ENCODE assay signal across 10 cellular contexts in the genomic region with DNA sequence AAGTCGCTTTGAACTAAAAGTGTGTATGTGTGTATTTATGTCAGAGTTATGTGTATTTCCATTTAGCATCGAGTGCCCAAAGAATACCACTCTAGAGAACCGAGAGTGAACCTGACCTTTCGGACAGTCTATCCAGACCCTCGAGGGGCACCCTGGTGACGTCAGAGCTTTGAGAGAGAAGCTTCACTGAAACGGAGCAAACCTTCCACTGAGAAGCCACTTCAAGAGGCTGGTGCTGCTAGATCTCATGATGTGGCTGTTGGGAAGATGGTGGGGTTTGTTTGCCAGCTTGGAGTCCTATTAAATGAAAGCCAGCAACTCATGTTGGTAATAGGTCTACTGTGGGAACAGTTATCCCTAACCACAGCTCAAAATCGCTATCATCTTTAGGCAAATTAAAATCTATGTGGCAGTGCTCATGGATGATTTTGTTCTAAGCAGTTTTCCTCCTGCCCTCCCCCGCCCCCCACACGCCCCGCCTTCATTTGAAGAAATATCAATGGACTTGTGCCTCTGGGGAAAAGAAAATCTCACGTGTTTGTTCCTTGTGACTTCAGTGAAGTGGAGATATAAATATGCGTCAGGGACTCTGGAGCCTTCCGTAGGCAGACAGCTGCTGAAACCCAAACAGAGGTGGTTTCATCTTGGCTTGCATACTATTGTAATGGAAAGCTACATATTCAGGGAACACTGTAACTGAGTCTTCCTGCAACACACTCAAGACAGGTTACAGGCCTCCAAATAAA. TPM values are rescaled to one million over a fixed set of nuclear protein-coding genes. Genes with fewer than 3 reads are reported as not detected.
DNase-seq lines count a peak whose midpoint lies in the region; ATAC-seq and TF ChIP-seq lines count a peak whose summit lies in the region.
"Had no signal": no experiment of that assay in that cellular context is flagged by ENCODE, and none has a peak within 500 bp of the region (broad histone marks: within the 10 kb centered on the region; RNA-seq: fewer than 3 reads in every experiment).

No MANE protein-coding gene starts in this region.

- TF ChIP-seq CTCF in KMS-11 (conservative IDR thresholded peaks at IDR 0.05; ENCODE audit: low read depth, low read length) (no peak), chondrocyte (IDR thresholded peaks at IDR 0.05) (no peak), left lung (IDR thresholded peaks at IDR 0.05) (no peak)

- H3K9me3 Mint-ChIP-seq in chondrocyte (ENCODE audit: low read depth): no peaks in the 10 kb centered on the region
- H3K9me3 Mint-ChIP-seq in CD4-positive, alpha-beta memory T cell: no peaks in the 10 kb centered on the region
- H3K9me3 Mint-ChIP-seq in activated CD4-positive, alpha-beta T cell treated with anti-CD3 and anti-CD28 coated beads for 36 hours (ENCODE audit: low read depth): no peaks in the 10 kb centered on the region

- no peaks in the 10 kb centered on the region for H4K20me1 ChIP-seq in KMS-11 (ENCODE audit: insufficient read depth)

- no peaks in the 10 kb centered on the region for H3K27me3 Mint-ChIP-seq in chondrocyte (ENCODE audit: low read depth)
- H3K27me3 Mint-ChIP-seq in CD4-positive, alpha-beta memory T cell: no peaks in the 10 kb centered on the region
- H3K27me3 Mint-ChIP-seq in activated CD4-positive, alpha-beta T cell treated with anti-CD3 and anti-CD28 coated beads for 36 hours: no peaks in the 10 kb centered on the region

- H3K36me3 Mint-ChIP-seq in chondrocyte (ENCODE audit: low read depth): peaks cover 11% of the 10 kb centered on the region
- peaks cover 53 to 72% of the 10 kb centered on the region in 2 donors for H3K36me3 Mint-ChIP-seq in CD4-positive, alpha-beta memory T cell
- H3K36me3 Mint-ChIP-seq in activated CD4-positive, alpha-beta T cell treated with anti-CD3 and anti-CD28 coated beads for 36 hours (ENCODE audit: low read depth): peaks cover 28% of the 10 kb centered on the region

- H3K4me3 Mint-ChIP-seq in chondrocyte (ENCODE audit: unreplicated experiment): no peak overlapping the region
- H3K4me3 Mint-ChIP-seq in CD4-positive, alpha-beta memory T cell: no peak overlapping the region
- no peak overlapping the region for H3K4me3 Mint-ChIP-seq in activated CD4-positive, alpha-beta T cell treated with anti-CD3 and anti-CD28 coated beads for 36 hours

- H3K27ac ChIP-seq in KMS-11 (peak overlapping the region; percentile 82), left lung (peak overlapping the region; percentile 67 to 75), temporal lobe (ENCODE audit: low read depth, low read length) (peak overlapping the region; percentile 4)
- no peak overlapping the region for H3K27ac ChIP-seq in CD4-positive, alpha-beta memory T cell (ENCODE audit: low read depth, low read length)

- peak overlapping the region; percentile 90 for H3K27ac Mint-ChIP-seq in chondrocyte (ENCODE audit: unreplicated experiment)
- peak overlapping the region in 1 of 7 donors; percentile 8 for H3K27ac Mint-ChIP-seq in CD4-positive, alpha-beta memory T cell
- no peak overlapping the region for H3K27ac Mint-ChIP-seq in activated CD4-positive, alpha-beta T cell treated with anti-CD3 and anti-CD28 coated beads for 36 hours

- H3K27me3 ChIP-seq in KMS-11 (ENCODE audit: insufficient read depth, low read depth) (no peaks in the 10 kb centered on the region), left lung (no peaks in the 10 kb centered on the region)
- no peaks in the 10 kb centered on the region for H3K27me3 ChIP-seq in CD4-positive, alpha-beta memory T cell (ENCODE audit: insufficient read depth, low read length)

- POLR2A ChIA-PET in CD4-positive, alpha-beta memory T cell (lab: Charles Lee; ENCODE audit: partially characterized antibody): no interaction called here
- POLR2A ChIA-PET in activated CD4-positive, alpha-beta T cell treated with anti-CD3 and anti-CD28 coated beads for 36 hours (lab: Charles Lee): no interaction called here

- H3K4me3 ChIP-seq in KMS-11 (IDR thresholded peaks at IDR 0.05; ENCODE audit: insufficient read depth, low read depth, low read length) (no peak overlapping the region), left lung (no peak overlapping the region)
- H3K4me3 ChIP-seq in CD4-positive, alpha-beta memory T cell (ENCODE audit: low read length in 2 of 2): no peak overlapping the region

- DNase-seq in chondrocyte (ENCODE audit: low spot score): no peak
- DNase-seq in left lung: no peak
- DNase-seq in effector CD4-positive, alpha-beta T cell: no peak
- no peak for DNase-seq in CD4-positive, alpha-beta memory T cell
- no peak for DNase-seq in activated CD4-positive, alpha-beta T cell treated with anti-CD3 and anti-CD28 coated beads for 36 hours
- no peak for DNase-seq in EL
- DNase-seq: activated gamma-delta T cell treated with Interleukin-2 at 50 U/mL for 16 hours, NCI-H1092 had no signal

- CTCF ChIA-PET in CD4-positive, alpha-beta memory T cell (lab: Charles Lee; ENCODE audit: partially characterized antibody): interaction anchor here (1.3 kb wide), 2 partner anchors 11 to 17 kb away, joined by 3 to 4 read pairs; no protein-coding TSS in a partner anchor
- CTCF ChIA-PET in activated CD4-positive, alpha-beta T cell treated with anti-CD3 and anti-CD28 coated beads for 36 hours (lab: Charles Lee): interaction anchor here (0.6 to 1.3 kb wide), 7 partner anchors 9 to 346 kb away, joined by 3 to 6 read pairs (median 3); no protein-coding TSS in a partner anchor

- H3K4me1 Mint-ChIP-seq in chondrocyte (ENCODE audit: low read depth): peaks cover 41% of the 10 kb centered on the region
- peaks cover 0 to 6% (median 1%) of the 10 kb centered on the region in 4 donors for H3K4me1 Mint-ChIP-seq in CD4-positive, alpha-beta memory T cell
- H3K4me1 Mint-ChIP-seq in activated CD4-positive, alpha-beta T cell treated with anti-CD3 and anti-CD28 coated beads for 36 hours: peaks cover 14% of the 10 kb centered on the region

- H3K36me3 ChIP-seq in KMS-11 (ENCODE audit: insufficient read depth) (no peaks in the 10 kb centered on the region), left lung (peaks cover 0 to 36% of the 10 kb centered on the region in 2 donors)
- peaks cover 34% of the 10 kb centered on the region for H3K36me3 ChIP-seq in CD4-positive, alpha-beta memory T cell (ENCODE audit: insufficient read depth, low read length)

- H2AFZ ChIP-seq in KMS-11 (ENCODE audit: low read depth): no peak overlapping the region

- no peak overlapping the region for H3K9ac ChIP-seq in KMS-11

- H3K4me2 ChIP-seq in KMS-11: peak overlapping the region; percentile 92

- intact Hi-C loops in left lung (cut with DNase I): no loop called here
- intact Hi-C loops in CD4-positive, alpha-beta memory T cell (cut with micrococcal nuclease): no loop called here
- intact Hi-C loops in activated CD4-positive, alpha-beta T cell treated with anti-CD3 and anti-CD28 coated beads for 36 hours (cut with DNase I, micrococcal nuclease): loop anchor here (1.0 to 2.0 kb wide), 3 partner anchors 51 to 89 kb away; no protein-coding TSS in a partner anchor

- no peaks in the 10 kb centered on the region for H3K79me2 ChIP-seq in KMS-11 (ENCODE audit: insufficient read depth, low read depth)

- no peaks in the 10 kb centered on the region for H3K9me3 ChIP-seq in left lung
- no peaks in the 10 kb centered on the region for H3K9me3 ChIP-seq in CD4-positive, alpha-beta memory T cell (ENCODE audit: control insufficient read depth in 1 of 2, low read length in 2 of 2)

- no peak for ATAC-seq in left lung
- ATAC-seq in activated CD4-positive, alpha-beta T cell treated with anti-CD3 and anti-CD28 coated beads for 36 hours: no peak

- H3K4me1 ChIP-seq in KMS-11 (ENCODE audit: low read depth, poor library complexity, severe bottlenecking) (peaks cover 64% of the 10 kb centered on the region), left lung (peaks cover 13 to 34% of the 10 kb centered on the region in 2 donors)
- H3K4me1 ChIP-seq in CD4-positive, alpha-beta memory T cell (ENCODE audit: insufficient read depth, low read length): no peaks in the 10 kb centered on the region

RNA-seq across cellular contexts. Expression of gene C11orf96, which starts 22.4 kb away (rescaled TPM):
- total RNA-seq in chondrocyte (1.9 to 33.4 TPM (median 31.9 TPM) in 3 replicates), left lung (10 to 100 TPM; 71.0 to 74.2 TPM), temporal lobe (10.8 TPM)
- under 1 TPM in 1 of 2 experiments, not detected in 1; 0.19 TPM for total RNA-seq in CD4-positive, alpha-beta memory T cell
- not detected for polyA plus RNA-seq in CD4-positive, alpha-beta memory T cell
- total RNA-seq in activated CD4-positive, alpha-beta T cell treated with anti-CD3 and anti-CD28 coated beads for 36 hours: under 1 TPM; 0.42 to 0.62 TPM

RNA-seq across cellular contexts. Expression of gene ALKBH3, which starts 39.4 kb away (rescaled TPM):
- total RNA-seq in chondrocyte (20.1 to 26.5 TPM (median 25.5 TPM) in 3 replicates), left lung (10 to 100 TPM; 28.8 to 36.6 TPM), temporal lobe (12.8 TPM)
- 10 to 100 TPM; 34.1 to 39.6 TPM for total RNA-seq in CD4-positive, alpha-beta memory T cell
- 10 to 100 TPM; 36.5 to 49.8 TPM for polyA plus RNA-seq in CD4-positive, alpha-beta memory T cell
- total RNA-seq in activated CD4-positive, alpha-beta T cell treated with anti-CD3 and anti-CD28 coated beads for 36 hours: 10 to 100 TPM; 41.9 to 42.3 TPM

Comparison
In these comparisons a context has a peak if more than half of its experiments do, and no peak if none do; other contexts are left out.
1. intact Hi-C loops: an anchor here in activated CD4-positive, alpha-beta T cell treated with anti-CD3 and anti-CD28 coated beads for 36 hours (1.0 to 2.0 kb wide); none called in left lung and CD4-positive, alpha-beta memory T cell.